In the genomic region with DNA sequence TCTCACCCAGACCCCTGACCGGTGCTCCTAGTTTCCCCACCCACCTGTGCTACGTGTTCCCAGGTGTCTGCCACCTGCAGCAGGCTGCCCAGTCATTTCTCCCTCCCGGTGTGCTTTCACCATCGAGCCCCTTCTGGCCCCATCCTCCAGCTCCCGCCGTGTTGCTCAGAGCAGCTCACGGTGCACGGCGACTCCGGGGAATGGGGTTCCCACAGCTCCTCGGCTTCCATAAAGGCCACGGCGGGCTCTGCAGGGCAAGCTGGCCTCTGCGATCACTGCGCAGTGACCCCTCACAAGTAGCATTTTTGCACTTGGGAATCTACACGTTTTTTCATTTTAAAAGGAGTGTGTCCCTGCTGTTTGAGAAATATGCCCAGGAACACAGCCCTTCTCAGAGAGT, we compare ENCODE assay signal across 4 cellular contexts. TPM values are rescaled to one million over a fixed set of nuclear protein-coding genes. Genes with fewer than 3 reads are reported as not detected.
"Had no signal": no experiment of that assay in that cellular context is flagged by ENCODE, and none has a peak within 500 bp of the region (broad histone marks: within the 10 kb centered on the region; RNA-seq: fewer than 3 reads in every experiment).

No MANE protein-coding gene starts in this region.

RNA-seq across cellular contexts. Expression of gene C1QTNF9, which starts 49.5 kb away (rescaled TPM):
- total RNA-seq: LHCN-M2, M059J, MCF 10A, NCI-H460 had no signal
